ENCODE assay signal across 21 cellular contexts in the genomic region with DNA sequence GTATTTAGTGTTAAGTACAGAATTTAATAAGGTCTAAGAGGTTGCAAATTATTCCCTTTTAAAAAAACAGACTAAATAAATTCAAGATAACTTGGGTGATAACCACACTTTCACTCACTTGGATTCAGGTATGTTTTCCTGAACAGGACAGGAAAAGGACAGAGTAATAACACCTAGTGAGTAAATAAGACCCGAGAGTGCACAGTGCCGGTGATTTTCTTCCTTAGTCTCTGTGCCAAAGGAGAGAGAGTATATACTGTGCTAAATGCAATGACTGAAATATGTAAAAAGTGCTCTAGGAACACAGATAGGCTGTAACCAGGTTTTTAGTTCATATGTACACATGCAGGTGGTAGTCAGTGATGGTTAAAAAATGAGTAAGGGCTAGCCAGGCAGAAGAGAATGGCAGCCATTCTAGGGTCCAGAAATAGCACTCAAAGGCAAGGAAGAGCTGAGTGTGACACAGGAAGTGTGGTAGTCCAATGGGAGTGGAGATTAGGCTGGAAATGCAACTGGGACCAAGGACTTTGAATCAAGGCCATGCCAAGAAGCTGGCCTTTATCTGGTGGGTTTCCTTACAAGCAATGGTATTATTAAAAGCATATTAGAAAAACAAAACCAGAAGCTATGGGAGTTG. TPM values are rescaled to one million over a fixed set of nuclear protein-coding genes. Genes with fewer than 3 reads are reported as not detected.
DNase-seq lines count a peak whose midpoint lies in the region; ATAC-seq and TF ChIP-seq lines count a peak whose summit lies in the region.
"Had no signal": no experiment of that assay in that cellular context is flagged by ENCODE, and none has a peak within 500 bp of the region (broad histone marks: within the 10 kb centered on the region; RNA-seq: fewer than 3 reads in every experiment).

No MANE protein-coding gene starts in this region.

- intact Hi-C loops in spleen (cut with DNase I; ENCODE audit: low total_unique reads): no loop called here

- H3K4me3 Mint-ChIP-seq in activated T-cell treated with anti-CD3 and anti-CD28 coated beads, Interleukin-2, amount 50 U/mL, for 72 hours: no peak overlapping the region
- H3K4me3 Mint-ChIP-seq: activated B cell treated with CpG ODN at 0.5 μM for 24 hours had no signal

- ATAC-seq in activated T-cell treated with anti-CD3 and anti-CD28 coated beads, Interleukin-2, amount 50 U/mL, for 72 hours (replicated peaks in 1 of 2): no peak
- peak; percentile 25 for ATAC-seq in left lobe of liver
- no peak for ATAC-seq in HG03039 (IDR thresholded peaks at IDR 0.05; ENCODE audit: unreplicated experiment)
- ATAC-seq in GM18858 (IDR thresholded peaks at IDR 0.05; ENCODE audit: unreplicated experiment): no peak

- peaks cover 0 to 6% of the 10 kb centered on the region in 2 donors for H3K36me3 Mint-ChIP-seq in activated T-cell treated with anti-CD3 and anti-CD28 coated beads, Interleukin-2, amount 50 U/mL, for 72 hours (ENCODE audit: insufficient read depth in 2 of 2)

- peaks cover 13 to 67% (median 45%) of the 10 kb centered on the region in 6 donors for H3K4me1 ChIP-seq in spleen

- peaks cover 49% of the 10 kb centered on the region for H3K4me1 Mint-ChIP-seq in activated T-cell treated with anti-CD3 and anti-CD28 coated beads, Interleukin-2, amount 50 U/mL, for 72 hours (ENCODE audit: low read depth)

- H3K9me3 Mint-ChIP-seq in activated T-cell treated with anti-CD3 and anti-CD28 coated beads, Interleukin-2, amount 50 U/mL, for 72 hours: peaks cover 0 to 2% of the 10 kb centered on the region in 2 donors
- H3K9me3 Mint-ChIP-seq: activated B cell treated with CpG ODN at 0.5 μM for 24 hours had no signal

- no peaks in the 10 kb centered on the region for H3K9me3 ChIP-seq in spleen
- H3K9me3 ChIP-seq: tibial nerve had no signal

- no peak overlapping the region for H3K4me3 ChIP-seq in spleen
- H3K4me3 ChIP-seq: cardiac muscle cell, hepatocyte, smooth muscle cell, tibial nerve had no signal

- TF ChIP-seq CTCF in spleen (IDR thresholded peaks at IDR 0.05 in 8 of 11, conservative IDR thresholded peaks at IDR 0.05 in 3 of 11): no peak

- 69 to 83% (median 75%) methylated on average over 2 of the region's 2 CpGs for WGBS in spleen, 5 donors

- peak overlapping the region; percentile 27 to 66 (median 54) for H3K27ac ChIP-seq in spleen
- H3K27ac ChIP-seq: cardiac muscle cell, hepatocyte, KMS-11, RWPE1, tibial nerve had no signal

- H3K27me3 ChIP-seq in spleen (replicated peaks in 1 of 7): no peaks in the 10 kb centered on the region
- H3K27me3 ChIP-seq: cardiac muscle cell, hepatocyte, tibial nerve had no signal

- peak overlapping the region; percentile 40 for H3K27ac Mint-ChIP-seq in activated T-cell treated with anti-CD3 and anti-CD28 coated beads, Interleukin-2, amount 50 U/mL, for 72 hours
- H3K27ac Mint-ChIP-seq: activated B cell treated with CpG ODN at 0.5 μM for 24 hours had no signal

- peaks cover 0 to 8% (median 2%) of the 10 kb centered on the region in 6 donors for H3K36me3 ChIP-seq in spleen
- H3K36me3 ChIP-seq: cardiac muscle cell had no signal

- TF ChIP-seq POLR2A in spleen (IDR thresholded peaks at IDR 0.05): no peak

- no peaks in the 10 kb centered on the region for H3K27me3 Mint-ChIP-seq in activated T-cell treated with anti-CD3 and anti-CD28 coated beads, Interleukin-2, amount 50 U/mL, for 72 hours (ENCODE audit: low read depth)
- H3K27me3 Mint-ChIP-seq: activated B cell treated with CpG ODN at 0.5 μM for 24 hours had no signal

- DNase-seq in activated T-cell treated with anti-CD3 and anti-CD28 coated beads, Interleukin-2, amount 50 U/mL, for 72 hours: no peak
- no peak for DNase-seq in activated T-cell treated with anti-CD3 and anti-CD28 coated beads, Interleukin-2, amount 50 U/mL, for 48 hours
- DNase-seq in NCI-H748 treated with DMSO at 0.1 percent for 48 hours (lab: John Stamatoyannopoulos, UW) (peak; percentile 21), left lobe of liver (ENCODE audit: low spot score) (no peak), spleen (no peak), NCI-H82 (lab: John Stamatoyannopoulos, UW) (no peak)
- DNase-seq: activated B cell treated with CpG ODN at 0.5 μM for 24 hours; activated gamma-delta T cell; COR-L47; GDM1; kidney glomerular epithelial cell; NCI-H1105 treated with DMSO at 0.1 percent for 48 hours; NK-92 treated with Interleukin-12 subunit alpha and Interleukin-12 subunit beta, amount 100 ng/mL, for 24 hours had no signal

RNA-seq across cellular contexts. Expression of a gene that starts 58.1 kb away (rescaled TPM):
- 10 to 100 TPM; 14.1 to 18.1 TPM for total RNA-seq in activated T-cell treated with anti-CD3 and anti-CD28 coated beads, Interleukin-2, amount 50 U/mL, for 72 hours
- total RNA-seq in left lobe of liver: 19.3 TPM
- 10 to 100 TPM; 49.4 to 67.8 (median 53.8) TPM for total RNA-seq in spleen
- polyA plus RNA-seq in spleen: 1 to 10 TPM; 5.2 to 7.4 (median 6.5) TPM
